ENCODE assay signal across 6 cellular contexts in the genomic region with DNA sequence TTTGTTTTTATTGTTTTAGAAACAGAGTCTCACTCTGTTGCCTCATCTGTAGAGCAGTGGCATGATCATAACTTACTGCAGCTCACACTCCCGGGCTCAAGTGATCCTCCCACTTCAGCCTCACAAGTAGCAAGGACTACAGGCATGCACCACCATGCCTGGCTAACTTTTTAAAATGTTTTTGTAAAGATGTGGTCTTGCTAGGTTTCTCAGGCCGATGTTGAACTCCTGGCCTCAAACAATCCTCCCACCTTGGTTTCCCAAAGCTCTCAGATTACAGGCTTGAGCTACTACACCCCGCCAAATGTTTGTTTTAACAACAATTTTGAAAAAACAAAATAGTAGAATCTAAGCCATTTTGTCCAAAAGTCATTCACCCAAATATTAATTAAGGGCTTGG.
"Had no signal": no experiment of that assay in that cellular context is flagged by ENCODE, and none has a peak within 500 bp of the region (broad histone marks: within the 10 kb centered on the region; RNA-seq: fewer than 3 reads in every experiment).

No MANE protein-coding gene starts in this region.

- DNase-seq: H9, HCEC 1CT, HFFc6, KBM-7 had no signal

- ATAC-seq: GM23338 had no signal

- H3K27ac ChIP-seq: KMS-11 had no signal

- H3K4me3 ChIP-seq: GM23338 had no signal
